ENCODE assay signal across 13 cellular contexts in the genomic region with DNA sequence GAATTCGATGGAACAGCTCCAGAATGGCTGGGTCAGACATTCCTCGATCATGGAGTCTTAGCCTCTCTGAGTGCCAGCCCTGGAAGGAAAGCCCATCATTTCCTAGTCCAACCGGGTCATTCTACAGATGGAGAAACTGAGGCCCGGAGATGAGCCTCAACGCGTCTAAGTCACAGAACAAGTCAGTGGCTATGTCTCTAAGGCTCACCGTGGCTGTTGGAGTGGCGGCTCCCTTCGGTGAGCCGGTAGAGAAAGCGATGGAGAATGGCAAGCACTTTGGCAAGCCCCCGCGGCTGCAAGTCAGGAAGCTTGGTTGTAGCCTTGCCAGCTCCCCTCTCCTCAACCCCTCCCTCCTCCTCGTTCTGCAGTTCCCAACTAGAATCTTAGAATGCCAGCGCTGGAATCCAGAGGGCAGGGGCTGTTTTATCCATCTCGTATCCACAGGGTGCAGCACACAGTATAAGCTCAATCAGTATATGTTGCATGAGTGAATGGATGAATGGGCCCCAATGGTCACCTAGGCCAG. TPM values are rescaled to one million over a fixed set of nuclear protein-coding genes. Genes with fewer than 3 reads are reported as not detected.
A peak's percentile ranks its signal among the peaks of the same experiment; 100 is the strongest.
DNase-seq lines count a peak whose midpoint lies in the region; ATAC-seq and TF ChIP-seq lines count a peak whose summit lies in the region.
"Had no signal": no experiment of that assay in that cellular context is flagged by ENCODE, and none has a peak within 500 bp of the region (broad histone marks: within the 10 kb centered on the region; RNA-seq: fewer than 3 reads in every experiment).

No MANE protein-coding gene starts in this region.

- DNase-seq in astrocyte of the cerebellum (ENCODE audit: low read depth) (peak; percentile 50), gastrocnemius medialis (no peak), hippocampal formation (lab: John Stamatoyannopoulos, UW) (no peak), putamen (ENCODE audit: low spot score) (no peak), DMS114 treated with DMSO at 0.1 percent for 48 hours (lab: John Stamatoyannopoulos, UW; ENCODE audit: unreplicated experiment) (no peak)
- DNase-seq: caudate nucleus, natural killer cell, NCI-H187 had no signal

- TF ChIP-seq POLR2A in gastrocnemius medialis (IDR thresholded peaks at IDR 0.05): no peak

- no peak overlapping the region for H3K27ac ChIP-seq in gastrocnemius medialis

- peak overlapping the region; percentile 37 for H3K4me3 ChIP-seq in astrocyte of the cerebellum (ENCODE audit: low read depth, low read length)
- H3K4me3 ChIP-seq in iPS-18c (ENCODE audit: insufficient read depth, low read depth, low read length): peak overlapping the region; percentile 26; the same call in 1 of the 2 replicates
- peak overlapping the region; percentile 35 to 53 (median 48) for H3K4me3 ChIP-seq in gastrocnemius medialis

- no peaks in the 10 kb centered on the region for H3K27me3 ChIP-seq in gastrocnemius medialis

- in situ Hi-C loops in astrocyte of the cerebellum (cut with HindIII; ENCODE audit: low sequenced_read_pairs): no loop called here
- in situ Hi-C loops in gastrocnemius medialis (cut with MboI; ENCODE audit: low sequenced_read_pairs in 4 of 4): no loop called here

- ATAC-seq in gastrocnemius medialis: no peak
- no peak for ATAC-seq in GM18870 (IDR thresholded peaks at IDR 0.05; ENCODE audit: unreplicated experiment)
- ATAC-seq: natural killer cell had no signal

- TF ChIP-seq CTCF in astrocyte of the cerebellum (IDR thresholded peaks at IDR 0.05; ENCODE audit: low read depth, low read length, missing control alignments): no peak
- TF ChIP-seq CTCF in gastrocnemius medialis (IDR thresholded peaks at IDR 0.05 in 4 of 5, conservative IDR thresholded peaks at IDR 0.05 in 1 of 5): no peak

- intact Hi-C loops in gastrocnemius medialis (cut with DNase I; ENCODE audit: low total_unique reads): no loop called here

- no peaks in the 10 kb centered on the region for H3K9me3 ChIP-seq in ES-I3 (ENCODE audit: control insufficient read depth, insufficient read depth, low read length)
- no peaks in the 10 kb centered on the region for H3K9me3 ChIP-seq in iPS-18c (ENCODE audit: control insufficient read depth, insufficient read depth, low read length)
- H3K9me3 ChIP-seq in gastrocnemius medialis: no peaks in the 10 kb centered on the region

- H3K36me3 ChIP-seq in ES-I3 (ENCODE audit: insufficient read depth, low read length): no peaks in the 10 kb centered on the region
- no peaks in the 10 kb centered on the region for H3K36me3 ChIP-seq in gastrocnemius medialis

- H3K4me1 ChIP-seq in ES-I3 (ENCODE audit: insufficient read depth, low read length) (peaks cover 44% of the 10 kb centered on the region), gastrocnemius medialis (peaks cover 0 to 5% of the 10 kb centered on the region in 2 donors)

- H3K9ac ChIP-seq in ES-I3 (ENCODE audit: low read depth, low read length): peak overlapping the region; percentile 60; the same call in 1 of the 2 replicates

RNA-seq across cellular contexts. Expression of a gene that starts 0.4 kb away (rescaled TPM):
- total RNA-seq in gastrocnemius medialis: not detected
- total RNA-seq: HT-29 had no signal

RNA-seq across cellular contexts. Expression of a gene that starts 13.6 kb away (rescaled TPM):
- 10 to 100 TPM; 32.0 to 78.1 (median 48.6) TPM for total RNA-seq in gastrocnemius medialis
- total RNA-seq: glomerular endothelial cell, HT-29 had no signal

RNA-seq across cellular contexts. Expression of a gene that starts 54.4 kb away (rescaled TPM):
- 10 to 100 TPM; 22.1 to 31.7 (median 27.1) TPM for total RNA-seq in gastrocnemius medialis
